28 cellular contexts compared by ENCODE assay signal in genomic region chr15:77392762-77393470, GRCh38.
"Had no signal": no experiment of that assay in that cellular context is flagged by ENCODE, and none has a peak within 500 bp of the region (broad histone marks: within the 10 kb centered on the region; RNA-seq: fewer than 3 reads in every experiment).

No MANE protein-coding gene starts in this region.

- H3K4me1 ChIP-seq: ascending aorta, colonic mucosa had no signal

- DNase-seq: activated CD4-positive, alpha-beta memory T cell treated with anti-CD3 and anti-CD28 coated beads, Interleukin-2, amount 10 ng/mL, durations not matched to agents 7 days and 5 days; activated CD4-positive, alpha-beta T cell treated with anti-CD3 and anti-CD28 coated beads for 1 hour; activated CD4-positive, alpha-beta T cell treated with anti-CD3 and anti-CD28 coated beads for 4 hours; activated CD4-positive, alpha-beta T cell treated with anti-CD3 and anti-CD28 coated beads, Interleukin-2, amount 10 ng/mL, durations not matched to agents 7 days and 5 days; activated CD4-positive, alpha-beta T cell treated with anti-CD3 and anti-CD28 coated beads, Interleukin-2, amount 50 U/mL, for 4 hours; activated CD8-positive, alpha-beta memory T cell treated with anti-CD3 and anti-CD28 coated beads, Interleukin-2, amount 50 U/mL, for 48 hours; activated gamma-delta T cell; activated naive CD4-positive, alpha-beta T cell; activated naive CD4-positive, alpha-beta T cell treated with anti-CD3 and anti-CD28 coated beads, Interleukin-2, amount 10 ng/mL, durations not matched to agents 7 days and 5 days; activated naive CD8-positive, alpha-beta T cell treated with anti-CD3 and anti-CD28 coated beads, Interleukin-2, amount 10 ng/mL, durations not matched to agents 7 days and 5 days; activated T-cell treated with anti-CD3 and anti-CD28 coated beads for 4 hours; activated T-cell treated with anti-CD3 and anti-CD28 coated beads, Interleukin-2, amount 50 U/mL, for 24 hours; activated T-cell treated with anti-CD3 and anti-CD28 coated beads, Interleukin-2, amount 50 U/mL, for 72 hours; central memory CD4-positive, alpha-beta T cell; cerebellar nuclear complex; colonic mucosa; effector CD8-positive, alpha-beta T cell; esophagus squamous epithelium; foreskin melanocyte; T-helper 2 cell had no signal

- H3K36me3 ChIP-seq: ascending aorta, breast epithelium, cardiac muscle cell, colonic mucosa, esophagus squamous epithelium, gastroesophageal sphincter had no signal

- H3K27me3 ChIP-seq: ascending aorta, breast epithelium, cardiac muscle cell, colonic mucosa, esophagus squamous epithelium, gastroesophageal sphincter had no signal

- H3K9me3 ChIP-seq: colonic mucosa had no signal

- FAIRE-seq: endometrium, endothelial cell of umbilical vein had no signal

- ATAC-seq: activated naive CD4-positive, alpha-beta T cell treated with anti-CD3 and anti-CD28 coated beads, Interleukin-2, amount 50 U/mL, for 72 hours; activated T-cell treated with anti-CD3 and anti-CD28 coated beads, Interleukin-2, amount 50 U/mL, for 72 hours; gastroesophageal sphincter had no signal

- H3K27ac ChIP-seq: ascending aorta, breast epithelium, cardiac muscle cell, colonic mucosa, epithelial cell of prostate, esophagus squamous epithelium, gastroesophageal sphincter had no signal

- H3K4me3 ChIP-seq: ascending aorta, breast epithelium, cardiac muscle cell, colonic mucosa, esophagus squamous epithelium, gastroesophageal sphincter had no signal
